ENCODE assay signal across 12 cellular contexts in the genomic region with DNA sequence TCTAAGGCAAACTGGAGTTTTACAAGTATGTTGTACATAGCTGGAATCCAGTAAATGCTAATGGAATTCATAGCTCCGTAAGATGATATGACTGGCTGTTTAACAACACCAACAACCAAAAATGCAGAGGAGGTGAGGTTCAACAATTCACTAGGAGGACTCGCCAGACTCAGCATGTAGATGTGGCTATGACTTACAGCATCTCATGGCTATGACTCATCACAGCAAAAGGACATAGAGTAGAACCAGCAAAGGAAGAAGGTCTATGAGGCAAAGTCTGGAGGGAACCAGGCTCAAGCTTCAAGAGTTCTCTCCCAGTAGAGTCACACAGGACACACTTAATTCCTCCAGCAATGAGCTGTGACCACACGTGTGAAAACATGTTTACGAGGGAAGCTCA.
DNase-seq lines count a peak whose midpoint lies in the region; TF ChIP-seq lines count a peak whose summit lies in the region.
"Had no signal": no experiment of that assay in that cellular context is flagged by ENCODE, and none has a peak within 500 bp of the region (broad histone marks: within the 10 kb centered on the region; RNA-seq: fewer than 3 reads in every experiment).

No MANE protein-coding gene starts in this region.

- no peak for TF ChIP-seq CTCF in HEK293 (tag by site-specific recombination; IDR thresholded peaks at IDR 0.05)
- no peak for TF ChIP-seq CTCF in astrocyte of the spinal cord (IDR thresholded peaks at IDR 0.05; ENCODE audit: low read depth, low read length)

- H3K4me1 ChIP-seq in HEK293 (ENCODE audit: control insufficient read depth, insufficient read depth, low read length) (no peaks in the 10 kb centered on the region), stomach smooth muscle (ENCODE audit: control insufficient read depth, insufficient read depth, low read length) (peaks cover 29% of the 10 kb centered on the region)

- POLR2A ChIA-PET in HEK293 (lab: Yijun Ruan, JAX): no interaction called here

- in situ Hi-C loops in astrocyte of the spinal cord (cut with HindIII; ENCODE audit: low sequenced_read_pairs): no loop called here

- peak; percentile 56 for DNase-seq in astrocyte of the spinal cord (ENCODE audit: low read depth, low spot score)
- DNase-seq in kidney glomerular epithelial cell (lab: John Stamatoyannopoulos, UW): peak; percentile 81
- DNase-seq in NCI-H2029 treated with DMSO at 0.1 percent for 48 hours (lab: John Stamatoyannopoulos, UW): no peak
- no peak for DNase-seq in AML-193 (lab: John Stamatoyannopoulos, UW)
- DNase-seq in nucleus accumbens (lab: John Stamatoyannopoulos, UW): no peak
- DNase-seq: cerebellar nuclear complex; hippocampal formation; naive B cell; Peyer's patch; stimulated activated naive CD8-positive, alpha-beta T cell treated with anti-CD3 and anti-CD28 coated beads, Interleukin-15, amount 100 ng/mL, for 72 hours had no signal

- CTCF ChIA-PET in HEK293 (lab: Yijun Ruan, JAX): interaction anchor here (0.8 kb wide), 1 partner anchor 10 kb away, joined by 3 read pairs; no protein-coding TSS in a partner anchor

- H3K27ac ChIP-seq in HEK293 (ENCODE audit: extremely low read depth, low read depth, low read length) (no peak overlapping the region), stomach smooth muscle (ENCODE audit: low read length) (peak overlapping the region; percentile 50)

- H3K4me3 ChIP-seq in HEK293 (ENCODE audit: low read depth, low read length) (no peak overlapping the region), astrocyte of the spinal cord (ENCODE audit: low read depth, low read length) (no peak overlapping the region), stomach smooth muscle (ENCODE audit: low read length in 2 of 2) (peak overlapping the region in 1 of 2 donors; percentile 15)
- H3K4me3 ChIP-seq: Peyer's patch had no signal

- no peaks in the 10 kb centered on the region for H3K36me3 ChIP-seq in HEK293 (ENCODE audit: control insufficient read depth in 2 of 2, insufficient read depth in 1 of 2, low read length in 2 of 2)
- H3K36me3 ChIP-seq in stomach smooth muscle (ENCODE audit: control insufficient read depth in 2 of 2, insufficient read depth in 2 of 2, low read length in 2 of 2): no peaks in the 10 kb centered on the region
- H3K36me3 ChIP-seq: Peyer's patch had no signal

- no peak overlapping the region for H3K9ac ChIP-seq in stomach smooth muscle (ENCODE audit: low read length in 2 of 2)

- no peaks in the 10 kb centered on the region for H3K27me3 ChIP-seq in stomach smooth muscle (ENCODE audit: control insufficient read depth in 1 of 2, insufficient read depth in 2 of 2, low read length in 2 of 2)
- H3K27me3 ChIP-seq: Peyer's patch had no signal

- H3K9me3 ChIP-seq in HEK293 (ENCODE audit: control insufficient read depth, insufficient read depth, low read depth, low read length) (no peaks in the 10 kb centered on the region), stomach smooth muscle (ENCODE audit: control insufficient read depth in 2 of 2, low read length in 2 of 2) (no peaks in the 10 kb centered on the region)
- H3K9me3 ChIP-seq: Peyer's patch had no signal

TF ChIP-seq in HEK293, 187 proteins besides CTCF, POLR2A, EP300 and RAD21 (continues in another document):
- TF ChIP-seq, protein P1, sequence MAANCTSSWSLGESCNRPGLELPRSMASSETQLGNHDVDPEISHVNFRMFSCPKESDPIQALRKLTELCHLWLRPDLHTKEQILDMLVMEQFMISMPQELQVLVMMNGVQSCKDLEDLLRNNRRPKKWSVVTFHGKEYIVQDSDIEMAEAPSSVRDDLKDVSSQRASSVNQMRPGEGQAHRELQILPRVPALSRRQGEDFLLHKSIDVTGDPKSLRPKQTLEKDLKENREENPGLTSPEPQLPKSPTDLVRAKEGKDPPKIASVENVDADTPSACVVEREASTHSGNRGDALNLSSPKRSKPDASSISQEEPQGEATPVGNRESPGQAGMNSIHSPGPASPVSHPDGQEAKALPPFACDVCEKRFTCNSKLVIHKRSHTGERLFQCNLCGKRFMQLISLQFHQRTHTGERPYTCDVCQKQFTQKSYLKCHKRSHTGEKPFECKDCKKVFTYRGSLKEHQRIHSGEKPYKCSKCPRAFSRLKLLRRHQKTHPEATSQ (tag by site-specific recombination; IDR thresholded peaks at IDR 0.05): no peak
- TF ChIP-seq YY2 (tag by site-specific recombination; IDR thresholded peaks at IDR 0.05): no peak
- no peak for TF ChIP-seq KLF1 (tag by site-specific recombination; IDR thresholded peaks at IDR 0.05)
- TF ChIP-seq ZNF776 (tag by site-specific recombination; IDR thresholded peaks at IDR 0.05; ENCODE audit: borderline replicate concordance): no peak
- TF ChIP-seq, protein P2, sequence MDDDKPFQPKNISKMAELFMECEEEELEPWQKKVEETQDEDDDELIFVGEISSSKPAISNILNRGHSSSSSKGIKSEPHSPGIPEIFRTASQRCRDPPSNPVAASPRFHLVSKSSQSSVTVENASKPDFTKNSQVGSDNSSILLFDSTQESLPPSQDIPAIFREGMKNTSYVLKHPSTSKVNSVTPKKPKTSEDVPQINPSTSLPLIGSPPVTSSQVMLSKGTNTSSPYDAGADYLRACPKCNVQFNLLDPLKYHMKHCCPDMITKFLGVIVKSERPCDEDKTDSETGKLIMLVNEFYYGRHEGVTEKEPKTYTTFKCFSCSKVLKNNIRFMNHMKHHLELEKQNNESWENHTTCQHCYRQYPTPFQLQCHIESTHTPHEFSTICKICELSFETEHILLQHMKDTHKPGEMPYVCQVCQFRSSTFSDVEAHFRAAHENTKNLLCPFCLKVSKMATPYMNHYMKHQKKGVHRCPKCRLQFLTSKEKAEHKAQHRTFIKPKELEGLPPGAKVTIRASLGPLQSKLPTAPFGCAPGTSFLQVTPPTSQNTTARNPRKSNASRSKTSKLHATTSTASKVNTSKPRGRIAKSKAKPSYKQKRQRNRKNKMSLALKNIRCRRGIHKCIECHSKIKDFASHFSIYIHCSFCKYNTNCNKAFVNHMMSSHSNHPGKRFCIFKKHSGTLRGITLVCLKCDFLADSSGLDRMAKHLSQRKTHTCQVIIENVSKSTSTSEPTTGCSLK (tag by site-specific recombination; IDR thresholded peaks at IDR 0.05): no peak
- TF ChIP-seq ZSCAN23 (tag by site-specific recombination; IDR thresholded peaks at IDR 0.05): no peak
- TF ChIP-seq ZEB2 (tag by site-specific recombination; IDR thresholded peaks at IDR 0.05): no peak
- TF ChIP-seq ZNF843 (tag by site-specific recombination; IDR thresholded peaks at IDR 0.05): no peak
- TF ChIP-seq ZNF211 (tag by site-specific recombination; IDR thresholded peaks at IDR 0.05; ENCODE audit: low read depth): no peak
- TF ChIP-seq ZNF555 (tag by site-specific recombination; conservative IDR thresholded peaks at IDR 0.05): no peak
- 0 out of 2 replicates have a peak, but pooled peaks have one; percentile 63 for TF ChIP-seq ZNF184 (tag by site-specific recombination; IDR thresholded peaks at IDR 0.05)
- no peak for TF ChIP-seq SCRT2 (tag by site-specific recombination; IDR thresholded peaks at IDR 0.05)
- TF ChIP-seq ZNF629 (tag by site-specific recombination; IDR thresholded peaks at IDR 0.05): peak; percentile 29; the same call in 1 of the 2 replicates
- TF ChIP-seq ZIC2 (tag by site-specific recombination; IDR thresholded peaks at IDR 0.05): no peak
- TF ChIP-seq ZFP41 (tag by site-specific recombination; IDR thresholded peaks at IDR 0.05; ENCODE audit: borderline replicate concordance): no peak
- TF ChIP-seq ZNF785 (tag by site-specific recombination; IDR thresholded peaks at IDR 0.05): no peak
- TF ChIP-seq, protein P3, sequence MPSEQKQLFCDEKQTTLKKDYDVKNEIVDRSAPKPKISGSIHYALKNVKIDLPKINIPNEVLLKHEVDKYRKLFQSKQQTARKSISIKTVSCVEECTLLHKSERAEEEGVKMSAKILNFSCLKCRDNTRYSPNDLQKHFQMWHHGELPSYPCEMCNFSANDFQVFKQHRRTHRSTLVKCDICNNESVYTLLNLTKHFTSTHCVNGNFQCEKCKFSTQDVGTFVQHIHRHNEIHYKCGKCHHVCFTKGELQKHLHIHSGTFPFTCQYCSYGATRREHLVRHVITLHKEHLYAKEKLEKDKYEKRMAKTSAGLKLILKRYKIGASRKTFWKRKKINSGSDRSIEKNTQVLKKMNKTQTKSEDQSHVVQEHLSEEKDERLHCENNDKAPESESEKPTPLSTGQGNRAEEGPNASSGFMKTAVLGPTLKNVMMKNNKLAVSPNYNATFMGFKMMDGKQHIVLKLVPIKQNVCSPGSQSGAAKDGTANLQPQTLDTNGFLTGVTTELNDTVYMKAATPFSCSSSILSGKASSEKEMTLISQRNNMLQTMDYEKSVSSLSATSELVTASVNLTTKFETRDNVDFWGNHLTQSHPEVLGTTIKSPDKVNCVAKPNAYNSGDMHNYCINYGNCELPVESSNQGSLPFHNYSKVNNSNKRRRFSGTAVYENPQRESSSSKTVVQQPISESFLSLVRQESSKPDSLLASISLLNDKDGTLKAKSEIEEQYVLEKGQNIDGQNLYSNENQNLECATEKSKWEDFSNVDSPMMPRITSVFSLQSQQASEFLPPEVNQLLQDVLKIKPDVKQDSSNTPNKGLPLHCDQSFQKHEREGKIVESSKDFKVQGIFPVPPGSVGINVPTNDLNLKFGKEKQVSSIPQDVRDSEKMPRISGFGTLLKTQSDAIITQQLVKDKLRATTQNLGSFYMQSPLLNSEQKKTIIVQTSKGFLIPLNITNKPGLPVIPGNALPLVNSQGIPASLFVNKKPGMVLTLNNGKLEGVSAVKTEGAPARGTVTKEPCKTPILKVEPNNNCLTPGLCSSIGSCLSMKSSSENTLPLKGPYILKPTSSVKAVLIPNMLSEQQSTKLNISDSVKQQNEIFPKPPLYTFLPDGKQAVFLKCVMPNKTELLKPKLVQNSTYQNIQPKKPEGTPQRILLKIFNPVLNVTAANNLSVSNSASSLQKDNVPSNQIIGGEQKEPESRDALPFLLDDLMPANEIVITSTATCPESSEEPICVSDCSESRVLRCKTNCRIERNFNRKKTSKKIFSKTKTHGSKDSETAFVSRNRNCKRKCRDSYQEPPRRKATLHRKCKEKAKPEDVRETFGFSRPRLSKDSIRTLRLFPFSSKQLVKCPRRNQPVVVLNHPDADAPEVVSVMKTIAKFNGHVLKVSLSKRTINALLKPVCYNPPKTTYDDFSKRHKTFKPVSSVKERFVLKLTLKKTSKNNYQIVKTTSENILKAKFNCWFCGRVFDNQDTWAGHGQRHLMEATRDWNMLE (tag by site-specific recombination; conservative IDR thresholded peaks at IDR 0.05; ENCODE audit: low read depth): no peak
- TF ChIP-seq ZNF558 (tag by site-specific recombination; IDR thresholded peaks at IDR 0.05): no peak
- no peak for TF ChIP-seq ZNF175 (tag by site-specific recombination; IDR thresholded peaks at IDR 0.05)
- no peak for TF ChIP-seq ZNF133 (tag by site-specific recombination; IDR thresholded peaks at IDR 0.05)

Comparison
In these comparisons a context has a peak if more than half of its experiments do, and no peak if none do; other contexts are left out.
1. DNase-seq: peak in astrocyte of the spinal cord (single experiment) and kidney glomerular epithelial cell (single experiment); none in NCI-H2029 treated with DMSO at 0.1 percent for 48 hours (single experiment), AML-193 (0 of 2) and nucleus accumbens (0 of 56).